In the genomic region with DNA sequence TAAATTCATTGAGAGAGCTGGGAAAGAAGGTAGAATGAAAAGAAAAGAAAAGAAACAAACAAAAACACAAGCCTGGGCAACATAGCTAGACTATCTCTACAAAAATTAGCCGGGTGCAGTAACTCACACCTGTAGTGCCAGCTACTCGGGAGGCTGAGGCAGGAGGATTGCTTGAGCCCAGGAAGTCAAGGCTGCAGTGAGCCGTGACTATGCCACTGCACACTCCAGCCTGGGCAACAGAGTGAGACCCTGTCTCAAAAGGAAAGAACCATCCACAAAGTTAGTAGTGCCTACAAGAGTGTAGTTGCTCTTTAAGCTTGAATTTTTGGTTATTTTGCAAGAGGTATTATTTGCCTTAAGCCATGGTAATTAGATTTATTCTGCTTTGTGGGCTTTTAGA, we compare ENCODE assay signal across 30 cellular contexts.
DNase-seq lines count a peak whose midpoint lies in the region; ATAC-seq and TF ChIP-seq lines count a peak whose summit lies in the region.
"Had no signal": no experiment of that assay in that cellular context is flagged by ENCODE, and none has a peak within 500 bp of the region (broad histone marks: within the 10 kb centered on the region; RNA-seq: fewer than 3 reads in every experiment).

No MANE protein-coding gene starts in this region.

- H3F3A ChIP-seq in Loucy (ENCODE audit: low read depth) (peaks cover 15% of the 10 kb centered on the region; the same call in 1 of the 2 replicates), smooth muscle cell (ENCODE audit: low read depth) (peaks cover 56% of the 10 kb centered on the region), GM23248 (ENCODE audit: insufficient read depth) (peaks cover 14% of the 10 kb centered on the region)

- no peaks in the 10 kb centered on the region for H3K9me3 ChIP-seq in Loucy (ENCODE audit: insufficient read depth, low read depth, low read length)
- no peaks in the 10 kb centered on the region for H3K9me3 ChIP-seq in gastroesophageal sphincter
- H3K9me3 ChIP-seq in smooth muscle cell (replicated peaks; ENCODE audit: low read depth) = no peaks in the 10 kb centered on the region
- no peaks in the 10 kb centered on the region for H3K9me3 ChIP-seq in GM23248 (ENCODE audit: low read depth)
- H3K9me3 ChIP-seq: BE2C, body of pancreas, left lung, prostate gland, SK-N-SH had no signal

- 48 to 66% methylated on average over 3 of the region's 3 CpGs for WGBS in gastroesophageal sphincter (ENCODE audit: low coverage in 1 of 2), 2 donors
- 96% methylated on average over 3 of the region's 3 CpGs for WGBS in smooth muscle cell (ENCODE audit: low lambda C conversion rate)
- 100% methylated on average over 3 of the region's 3 CpGs for WGBS in GM23248 (ENCODE audit: low coverage in 1 of 2, low lambda C conversion rate in 2 of 2, missing lambda C conversion rate in 2 of 2), 2 experiments

- in situ Hi-C loops in GM23248 (cut with MboI) = no loop called here

- H3K4me2 ChIP-seq in Loucy (ENCODE audit: low read depth, low read length, poor library complexity, severe bottlenecking) = peak overlapping the region; percentile 65
- H3K4me2 ChIP-seq in smooth muscle cell = no peak overlapping the region
- no peak overlapping the region for H3K4me2 ChIP-seq in GM23248 (ENCODE audit: unreplicated experiment)
- H3K4me2 ChIP-seq: PC-9, SK-N-SH had no signal

- H3K27ac ChIP-seq in gastroesophageal sphincter (peak overlapping the region; percentile 85 to 100 (median 92)), smooth muscle cell (ENCODE audit: low read depth) (peak overlapping the region; percentile 96), GM23248 (no peak overlapping the region)
- H3K27ac ChIP-seq: body of pancreas, left lung, PC-9 had no signal

- H3K9me2 ChIP-seq in Loucy (replicated peaks; ENCODE audit: low read depth, low read length) = no peaks in the 10 kb centered on the region
- no peaks in the 10 kb centered on the region for H3K9me2 ChIP-seq in GM23248 (ENCODE audit: insufficient read depth)
- H3K9me2 ChIP-seq: SK-N-SH had no signal

- H3K4me1 ChIP-seq in Loucy (ENCODE audit: insufficient read depth, low read length, poor library complexity, severe bottlenecking) = peaks cover 69% of the 10 kb centered on the region
- H3K4me1 ChIP-seq in gastroesophageal sphincter = peaks cover 25 to 100% (median 43%) of the 10 kb centered on the region in 3 donors
- H3K4me1 ChIP-seq in smooth muscle cell (ENCODE audit: low read depth) = peaks cover 38% of the 10 kb centered on the region
- peaks cover 28% of the 10 kb centered on the region for H3K4me1 ChIP-seq in GM23248 (ENCODE audit: insufficient read depth)
- H3K4me1 ChIP-seq: body of pancreas, prostate gland had no signal

- H4K20me1 ChIP-seq in Loucy (ENCODE audit: insufficient read depth, low read length, poor library complexity, severe bottlenecking) (no peaks in the 10 kb centered on the region), smooth muscle cell (ENCODE audit: low read depth) (peaks cover 96% of the 10 kb centered on the region), GM23248 (ENCODE audit: insufficient read depth) (no peaks in the 10 kb centered on the region)

- peaks cover 18% of the 10 kb centered on the region; the same call in 1 of the 2 replicates for H3K79me2 ChIP-seq in Loucy (ENCODE audit: insufficient read depth, low read length)
- H3K79me2 ChIP-seq in smooth muscle cell (ENCODE audit: low read depth) = peaks cover 100% of the 10 kb centered on the region
- no peaks in the 10 kb centered on the region; the same call in 1 of the 2 replicates for H3K79me2 ChIP-seq in GM23248 (ENCODE audit: insufficient read depth)

- TF ChIP-seq CTCF in Loucy (conservative IDR thresholded peaks at IDR 0.05; ENCODE audit: low read length) = no peak
- no peak for TF ChIP-seq CTCF in gastroesophageal sphincter (IDR thresholded peaks at IDR 0.05)
- no peak for TF ChIP-seq CTCF in smooth muscle cell (IDR thresholded peaks at IDR 0.05; ENCODE audit: borderline replicate concordance, insufficient read depth, poor library complexity, severe bottlenecking)

- TF ChIP-seq POLR2A in gastroesophageal sphincter (IDR thresholded peaks at IDR 0.05) = no peak

- H3K27me3 ChIP-seq in Loucy (ENCODE audit: insufficient read depth, low read length, poor library complexity, severe bottlenecking) = no peaks in the 10 kb centered on the region
- H3K27me3 ChIP-seq in gastroesophageal sphincter = no peaks in the 10 kb centered on the region
- H3K27me3 ChIP-seq in smooth muscle cell (ENCODE audit: low read depth) = no peaks in the 10 kb centered on the region
- H3K27me3 ChIP-seq in GM23248 (replicated peaks; ENCODE audit: insufficient read depth) = no peaks in the 10 kb centered on the region
- H3K27me3 ChIP-seq: BE2C, body of pancreas, left lung had no signal

- H3K36me3 ChIP-seq in Loucy (ENCODE audit: insufficient read depth, low read length) = no peaks in the 10 kb centered on the region
- peaks cover 0 to 14% of the 10 kb centered on the region in 2 donors for H3K36me3 ChIP-seq in gastroesophageal sphincter
- H3K36me3 ChIP-seq in smooth muscle cell (ENCODE audit: low read depth) = peaks cover 4% of the 10 kb centered on the region
- H3K36me3 ChIP-seq in GM23248 (ENCODE audit: low read depth) = no peaks in the 10 kb centered on the region
- H3K36me3 ChIP-seq: BE2C, left lung, prostate gland had no signal

- H2AFZ ChIP-seq in Loucy (ENCODE audit: low read length) = no peak overlapping the region
- no peak overlapping the region for H2AFZ ChIP-seq in smooth muscle cell (ENCODE audit: low read depth)
- H2AFZ ChIP-seq in GM23248 = no peak overlapping the region
- H2AFZ ChIP-seq: PC-9 had no signal

- no peak overlapping the region for H3K9ac ChIP-seq in Loucy (ENCODE audit: low read depth, low read length, poor library complexity, severe bottlenecking)
- no peak overlapping the region for H3K9ac ChIP-seq in smooth muscle cell (ENCODE audit: low read depth)
- no peak overlapping the region for H3K9ac ChIP-seq in GM23248
- H3K9ac ChIP-seq: SK-N-SH had no signal

- ATAC-seq in GM19467 (IDR thresholded peaks at IDR 0.05; ENCODE audit: unreplicated experiment) = peak; percentile 6
- no peak for ATAC-seq in gastroesophageal sphincter
- no peak for ATAC-seq in HG02870 (IDR thresholded peaks at IDR 0.05; ENCODE audit: unreplicated experiment)
- ATAC-seq: activated CD4-positive, CD25-positive, alpha-beta regulatory T cell treated with anti-CD3 and anti-CD28 coated beads, Interleukin-2, amount 50 U/mL, for 24 hours; activated T-cell treated with anti-CD3 and anti-CD28 coated beads, Interleukin-2, amount 50 U/mL, for 72 hours; body of pancreas; CD8-positive, alpha-beta T cell; left lung; natural killer cell had no signal

- DNase-seq in smooth muscle cell (lab: John Stamatoyannopoulos, UW; ENCODE audit: unreplicated experiment) (no peak), GDM1 (lab: John Stamatoyannopoulos, UW) (no peak), GM23248 (no peak), ecto neural progenitor cell (ENCODE audit: low spot score) (no peak)
- DNase-seq: ACHN; activated CD4-positive, alpha-beta T cell treated with anti-CD3 and anti-CD28 coated beads, Interleukin-2, amount 50 U/mL, for 48 hours; activated naive CD4-positive, alpha-beta T cell treated with Interleukin-2 at 50 U/mL for 16 hours; activated T-cell treated with anti-CD3 and anti-CD28 coated beads, Interleukin-2, amount 50 U/mL, for 72 hours; BE2C; body of pancreas; CD8-positive, alpha-beta T cell; DMS 273 treated with DMSO at 0.1 percent for 48 hours; effector CD4-positive, alpha-beta T cell; KBM-7; left lung; natural killer cell; NCI-H1417; NCI-H2081; NCI-H2227 treated with DMSO at 0.1 percent for 48 hours; NCI-H526; nucleus accumbens; PC-9; SK-N-SH; stimulated activated naive CD4-positive, alpha-beta T cell had no signal

- no peak for TF ChIP-seq EP300 in gastroesophageal sphincter (IDR thresholded peaks at IDR 0.05)

- H3K4me3 ChIP-seq in Loucy (ENCODE audit: low read length, poor library complexity, severe bottlenecking) (no peak overlapping the region), gastroesophageal sphincter (no peak overlapping the region), smooth muscle cell (no peak overlapping the region), GM23248 (no peak overlapping the region)
- H3K4me3 ChIP-seq: body of pancreas, left lung, PC-9, prostate gland had no signal
